In the genomic region with DNA sequence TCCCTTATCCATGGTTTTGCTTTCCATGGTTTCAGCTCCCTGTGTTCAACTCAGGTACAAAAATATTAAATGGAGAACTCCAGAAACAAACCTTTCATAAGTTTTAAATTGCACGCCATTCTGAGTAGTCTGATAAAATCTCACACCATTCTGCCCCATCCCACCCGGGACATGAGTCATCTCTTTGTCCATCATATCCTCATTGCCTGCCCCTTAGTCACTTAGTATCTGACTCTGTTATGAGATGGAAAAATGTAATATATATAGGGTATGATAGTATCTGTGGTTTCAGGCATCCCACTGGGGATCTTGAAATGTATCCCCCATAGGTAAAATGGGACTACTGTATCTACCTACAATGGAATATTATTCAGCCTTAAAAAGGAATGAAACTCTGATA, we compare ENCODE assay signal across 17 cellular contexts. TPM values are rescaled to one million over a fixed set of nuclear protein-coding genes. Genes with fewer than 3 reads are reported as not detected.
A peak's percentile ranks its signal among the peaks of the same experiment; 100 is the strongest.
DNase-seq lines count a peak whose midpoint lies in the region; ATAC-seq and TF ChIP-seq lines count a peak whose summit lies in the region.
"Had no signal": no experiment of that assay in that cellular context is flagged by ENCODE, and none has a peak within 500 bp of the region (broad histone marks: within the 10 kb centered on the region; RNA-seq: fewer than 3 reads in every experiment).

No MANE protein-coding gene starts in this region.

- H3K9me3 ChIP-seq in Panc1 (ENCODE audit: control insufficient read depth, insufficient read depth, low read depth, low read length) (peaks cover 8% of the 10 kb centered on the region; the same call in 1 of the 2 replicates), tibial artery (peaks cover 0 to 21% (median 16%) of the 10 kb centered on the region in 3 donors), upper lobe of left lung (peaks cover 0 to 10% (median 3%) of the 10 kb centered on the region in 4 donors)
- H3K9me3 ChIP-seq: thyroid gland had no signal

- 85 to 89% methylated on average over 2 of the region's 2 CpGs for WGBS in upper lobe of left lung, 2 donors

- H3K36me3 ChIP-seq in Panc1 (ENCODE audit: control insufficient read depth, insufficient read depth, low read length) = no peaks in the 10 kb centered on the region
- H3K36me3 ChIP-seq in tibial artery = no peaks in the 10 kb centered on the region
- no peaks in the 10 kb centered on the region for H3K36me3 ChIP-seq in upper lobe of left lung
- H3K36me3 ChIP-seq: cardiac muscle cell, heart left ventricle, left lung, right atrium auricular region, thyroid gland, WERI-Rb-1 had no signal

- no peak overlapping the region for H3K27ac ChIP-seq in Panc1 (ENCODE audit: low read length)
- H3K27ac ChIP-seq in epithelial cell of prostate = peak overlapping the region; percentile 50
- H3K27ac ChIP-seq in tibial artery = no peak overlapping the region
- no peak overlapping the region for H3K27ac ChIP-seq in upper lobe of left lung
- H3K27ac ChIP-seq: cardiac muscle cell, heart left ventricle, left lung, right atrium auricular region, thyroid gland, WERI-Rb-1 had no signal

- POLR2A ChIA-PET in Panc1 (lab: Charles Lee) = interaction anchor here (0.7 to 0.8 kb wide), 2 partner anchors 50 to 105 kb away, joined by 3 to 8 read pairs; no protein-coding TSS in a partner anchor

- BruUV-seq in Panc1 (replicated peaks; lab: Mats Ljungman, UMichigan) = no TSS peak

- H3K4me3 ChIP-seq in Panc1 (ENCODE audit: low read depth in 2 of 2, low read length in 2 of 2) = no peak overlapping the region
- no peak overlapping the region for H3K4me3 ChIP-seq in tibial artery
- H3K4me3 ChIP-seq in upper lobe of left lung = no peak overlapping the region
- H3K4me3 ChIP-seq: cardiac muscle cell, heart left ventricle, left lung, right atrium auricular region, thyroid gland had no signal

- no peak for TF ChIP-seq CTCF in Panc1 (IDR thresholded peaks at IDR 0.05)
- no peak for TF ChIP-seq CTCF in tibial artery (IDR thresholded peaks at IDR 0.05)
- no peak for TF ChIP-seq CTCF in upper lobe of left lung (IDR thresholded peaks at IDR 0.05)

- DNase-seq in HCEC 1CT = peak; percentile 56
- DNase-seq in Panc1 (ENCODE audit: low read depth, low spot score) = no peak
- peak; percentile 48 for DNase-seq in epithelial cell of prostate (ENCODE audit: low read depth, low spot score)
- DNase-seq in renal cortical epithelial cell (ENCODE audit: low read depth) = peak; percentile 24
- no peak for DNase-seq in tibial artery
- no peak for DNase-seq in nucleus accumbens (lab: John Stamatoyannopoulos, UW)
- DNase-seq in upper lobe of left lung = no peak
- DNase-seq: CD8-positive, alpha-beta T cell; heart left ventricle; left lung; naive thymus-derived CD4-positive, alpha-beta T cell; NCI-H2227 treated with DMSO at 0.1 percent for 48 hours; stimulated activated CD4-positive, alpha-beta T cell treated with anti-CD3 and anti-CD28 coated beads, Interleukin-2, amount 100 ng/mL, for 24 hours; thyroid gland; WERI-Rb-1 had no signal

- no peak for TF ChIP-seq EP300 in upper lobe of left lung (IDR thresholded peaks at IDR 0.05)

- H3K4me1 ChIP-seq in Panc1 (ENCODE audit: control insufficient read depth, insufficient read depth, low read length) = no peaks in the 10 kb centered on the region
- H3K4me1 ChIP-seq in tibial artery = no peaks in the 10 kb centered on the region
- H3K4me1 ChIP-seq in upper lobe of left lung = no peaks in the 10 kb centered on the region
- H3K4me1 ChIP-seq: heart left ventricle, left lung, right atrium auricular region, thyroid gland had no signal

- CTCF ChIA-PET in Panc1 (lab: Charles Lee) = no interaction called here

- ATAC-seq in Panc1 (peak; percentile 69; the same call in 1 of the 2 replicates), upper lobe of left lung (ENCODE audit: low FRiP score in 2 of 2) (no peak)
- ATAC-seq: CD8-positive, alpha-beta T cell; heart left ventricle; left lung; naive thymus-derived CD4-positive, alpha-beta T cell had no signal

- in situ Hi-C loops in Panc1 (cut with HindIII; ENCODE audit: low pct_unique_long_range_greater_than_20kb, low sequenced_read_pairs) = no loop called here

- H3K27me3 ChIP-seq in Panc1 (ENCODE audit: control insufficient read depth, insufficient read depth, low read length) = peaks cover 49% of the 10 kb centered on the region
- H3K27me3 ChIP-seq in tibial artery = peaks cover 0 to 27% of the 10 kb centered on the region in 2 donors
- H3K27me3 ChIP-seq in upper lobe of left lung = peaks cover 0 to 7% (median 0%) of the 10 kb centered on the region in 4 donors
- H3K27me3 ChIP-seq: cardiac muscle cell, right atrium auricular region, thyroid gland had no signal

- intact Hi-C loops in Panc1 (cut with micrococcal nuclease; ENCODE audit: unreplicated experiment) (no loop called here), tibial artery (cut with DNase I; ENCODE audit: low total_unique reads) (no loop called here)

- TF ChIP-seq POLR2A in upper lobe of left lung (IDR thresholded peaks at IDR 0.05) = no peak

RNA-seq across cellular contexts. Expression of gene FGF3, which starts 35.5 kb away (rescaled TPM):
- not detected for total RNA-seq in Panc1 (2021; ENCODE audit: unreplicated experiment)
- polyA plus RNA-seq in Panc1 (2012; ENCODE audit: insufficient read length) = not detected
- not detected in 2 replicates for total RNA-seq in renal cortical epithelial cell
- not detected for total RNA-seq in upper lobe of left lung
- total RNA-seq: CD8-positive, alpha-beta T cell; heart left ventricle; left lung; naive thymus-derived CD4-positive, alpha-beta T cell; right atrium auricular region; thyroid gland had no signal
- polyA plus RNA-seq: cardiac muscle cell; heart left ventricle; naive thymus-derived CD4-positive, alpha-beta T cell had no signal

Comparison
In these comparisons a context has a peak if more than half of its experiments do, and no peak if none do; other contexts are left out.
1. DNase-seq: peak in HCEC 1CT (single experiment), epithelial cell of prostate (single experiment) and renal cortical epithelial cell (single experiment); none in Panc1 (single experiment), tibial artery (0 of 2), nucleus accumbens (0 of 56) and upper lobe of left lung (0 of 2).